In the genomic region with DNA sequence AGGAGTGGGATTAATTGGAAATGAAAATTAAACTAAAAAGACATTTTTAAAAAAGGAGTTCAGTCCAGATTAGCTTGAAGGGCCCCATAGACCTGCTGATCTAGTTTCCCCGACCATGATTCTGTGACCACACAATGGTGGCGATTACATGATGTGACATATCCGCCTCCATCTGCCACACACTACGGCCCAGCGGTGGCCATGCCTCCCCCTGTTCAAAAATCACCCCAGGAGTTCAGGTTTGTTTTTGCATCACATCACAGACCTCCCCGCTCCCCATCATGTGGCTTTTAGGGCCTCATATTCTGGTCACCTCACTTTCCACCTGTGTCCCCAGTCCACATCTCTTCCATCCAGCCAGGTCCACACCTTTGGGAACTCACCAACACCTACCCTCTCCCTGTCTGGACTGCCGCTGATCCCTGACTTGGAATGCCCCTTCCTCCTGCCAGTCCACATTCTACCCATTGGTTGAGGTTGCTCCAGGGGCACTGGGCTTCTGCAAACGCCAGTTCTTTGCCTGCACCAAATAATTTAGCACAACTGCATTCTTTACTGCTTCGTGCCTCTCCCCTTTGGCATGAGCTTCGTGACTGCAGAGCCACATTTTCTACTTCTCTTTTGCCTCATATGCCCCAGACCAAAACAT, we compare ENCODE assay signal across 23 cellular contexts. TPM values are rescaled to one million over a fixed set of nuclear protein-coding genes. Genes with fewer than 3 reads are reported as not detected.
DNase-seq lines count a peak whose midpoint lies in the region; ATAC-seq lines count a peak whose summit lies in the region.
"Had no signal": no experiment of that assay in that cellular context is flagged by ENCODE, and none has a peak within 500 bp of the region (broad histone marks: within the 10 kb centered on the region; RNA-seq: fewer than 3 reads in every experiment).

No MANE protein-coding gene starts in this region.

- H3K4me1 ChIP-seq in CD4-positive, alpha-beta memory T cell (ENCODE audit: insufficient read depth, low read length) = peaks cover 100% of the 10 kb centered on the region
- H3K4me1 ChIP-seq: body of pancreas, lower lobe of right lung, pancreas, right lobe of liver had no signal

- peaks cover 0 to 2% (median 0%) of the 10 kb centered on the region in 8 donors for H3K9me3 Mint-ChIP-seq in CD4-positive, alpha-beta memory T cell
- H3K9me3 Mint-ChIP-seq in activated T-helper 2 cell treated with anti-CD3 and anti-CD28 coated beads, Interferon-gamma antibody, Interleukin-2, Interleukin-4, amounts not matched to agents 10 μg/mL and 5 μg/mL and 100 μg/mL, durations not matched to agents 14 hours and 24 hours and 36 hours = peaks cover 10% of the 10 kb centered on the region
- H3K9me3 Mint-ChIP-seq in naive thymus-derived CD8-positive, alpha-beta T cell = no peaks in the 10 kb centered on the region
- H3K9me3 Mint-ChIP-seq: HFFc6 had no signal

- H3K4me3 Mint-ChIP-seq in CD4-positive, alpha-beta memory T cell = peak overlapping the region; percentile 4 to 68 (median 38)
- no peak overlapping the region for H3K4me3 Mint-ChIP-seq in activated T-helper 2 cell treated with anti-CD3 and anti-CD28 coated beads, Interferon-gamma antibody, Interleukin-2, Interleukin-4, amounts not matched to agents 10 μg/mL and 5 μg/mL and 100 μg/mL, durations not matched to agents 14 hours and 24 hours and 36 hours (ENCODE audit: low read depth)
- peak overlapping the region; percentile 8 to 73 (median 36) for H3K4me3 Mint-ChIP-seq in naive thymus-derived CD8-positive, alpha-beta T cell
- H3K4me3 Mint-ChIP-seq: HFFc6, type B pancreatic cell had no signal

- CTCF ChIA-PET in CD4-positive, alpha-beta memory T cell (lab: Charles Lee; ENCODE audit: partially characterized antibody) = interaction anchor here (0.6 to 1.9 kb wide), 3 partner anchors 37 to 70 kb away, joined by 3 to 7 read pairs (median 4); no protein-coding TSS in a partner anchor

- H3K27me3 Mint-ChIP-seq in CD4-positive, alpha-beta memory T cell = no peaks in the 10 kb centered on the region
- H3K27me3 Mint-ChIP-seq in activated T-helper 2 cell treated with anti-CD3 and anti-CD28 coated beads, Interferon-gamma antibody, Interleukin-2, Interleukin-4, amounts not matched to agents 10 μg/mL and 5 μg/mL and 100 μg/mL, durations not matched to agents 14 hours and 24 hours and 36 hours (ENCODE audit: low read depth) = no peaks in the 10 kb centered on the region
- H3K27me3 Mint-ChIP-seq in naive thymus-derived CD8-positive, alpha-beta T cell = no peaks in the 10 kb centered on the region

- intact Hi-C loops in CD4-positive, alpha-beta memory T cell (cut with micrococcal nuclease) = no loop called here
- intact Hi-C loops in activated T-helper 2 cell treated with anti-CD3 and anti-CD28 coated beads, Interferon-gamma antibody, Interleukin-2, Interleukin-4, amounts not matched to agents 10 μg/mL and 5 μg/mL and 100 μg/mL, durations not matched to agents 14 hours and 24 hours and 36 hours (cut with micrococcal nuclease) = no loop called here

- peak in 1 of 5 donors; percentile 53 for DNase-seq in CD4-positive, alpha-beta memory T cell
- DNase-seq in activated T-helper 2 cell treated with anti-CD3 and anti-CD28 coated beads, Interferon-gamma antibody, Interleukin-2, Interleukin-4, amounts not matched to agents 10 μg/mL and 5 μg/mL and 100 μg/mL, durations not matched to agents 14 hours and 24 hours and 36 hours (ENCODE audit: low spot score) = no peak
- no peak for DNase-seq in naive thymus-derived CD8-positive, alpha-beta T cell
- no peak for DNase-seq in NCI-H1436 (lab: John Stamatoyannopoulos, UW)
- DNase-seq in stimulated activated CD4-positive, alpha-beta T cell treated with anti-CD3 and anti-CD28 coated beads, Interleukin-1b, Interleukin-23, amount 100 ng/mL, for 48 hours = no peak
- DNase-seq: activated CD4-positive, alpha-beta T cell treated with anti-CD3 and anti-CD28 coated beads, Interleukin-2, amount 50 U/mL, for 48 hours; body of pancreas; HFFc6; KG1; lower lobe of right lung; MV-4-11; NCI-H2029 treated with DMSO at 0.1 percent for 48 hours; NCI-H446; pancreas; right lobe of liver; RPMI8226; stimulated activated naive CD4-positive, alpha-beta T cell treated with Interleukin-2 at 50 U/mL for 16 hours had no signal

- H3K27ac Mint-ChIP-seq in CD4-positive, alpha-beta memory T cell = peak overlapping the region; percentile 58 to 100 (median 89)
- H3K27ac Mint-ChIP-seq in activated T-helper 2 cell treated with anti-CD3 and anti-CD28 coated beads, Interferon-gamma antibody, Interleukin-2, Interleukin-4, amounts not matched to agents 10 μg/mL and 5 μg/mL and 100 μg/mL, durations not matched to agents 14 hours and 24 hours and 36 hours = peak overlapping the region; percentile 28
- peak overlapping the region; percentile 66 to 93 (median 88) for H3K27ac Mint-ChIP-seq in naive thymus-derived CD8-positive, alpha-beta T cell
- H3K27ac Mint-ChIP-seq: HFFc6, type B pancreatic cell had no signal

- peaks cover 71 to 100% (median 88%) of the 10 kb centered on the region in 4 donors for H3K4me1 Mint-ChIP-seq in CD4-positive, alpha-beta memory T cell
- peaks cover 74% of the 10 kb centered on the region for H3K4me1 Mint-ChIP-seq in activated T-helper 2 cell treated with anti-CD3 and anti-CD28 coated beads, Interferon-gamma antibody, Interleukin-2, Interleukin-4, amounts not matched to agents 10 μg/mL and 5 μg/mL and 100 μg/mL, durations not matched to agents 14 hours and 24 hours and 36 hours (ENCODE audit: low read depth)
- H3K4me1 Mint-ChIP-seq in naive thymus-derived CD8-positive, alpha-beta T cell = peaks cover 56 to 98% (median 94%) of the 10 kb centered on the region in 4 donors

- H3K27ac ChIP-seq in CD4-positive, alpha-beta memory T cell (ENCODE audit: low read depth, low read length) = peak overlapping the region; percentile 25
- H3K27ac ChIP-seq in KOPT-K1 (ENCODE audit: low read depth, low read length, poor library complexity, severe bottlenecking) = peak overlapping the region; percentile 60
- H3K27ac ChIP-seq: body of pancreas, lower lobe of right lung, pancreas, right lobe of liver had no signal

- no peak for ATAC-seq in naive thymus-derived CD8-positive, alpha-beta T cell
- ATAC-seq in GM19395 (IDR thresholded peaks at IDR 0.05; ENCODE audit: unreplicated experiment) (no peak), esophagus mucosa (no peak)
- ATAC-seq: body of pancreas, lower lobe of right lung, pancreas, right lobe of liver had no signal

- peaks cover 48 to 66% of the 10 kb centered on the region in 2 donors for H3K36me3 Mint-ChIP-seq in CD4-positive, alpha-beta memory T cell
- H3K36me3 Mint-ChIP-seq in activated T-helper 2 cell treated with anti-CD3 and anti-CD28 coated beads, Interferon-gamma antibody, Interleukin-2, Interleukin-4, amounts not matched to agents 10 μg/mL and 5 μg/mL and 100 μg/mL, durations not matched to agents 14 hours and 24 hours and 36 hours (ENCODE audit: low read depth) = peaks cover 84% of the 10 kb centered on the region
- H3K36me3 Mint-ChIP-seq in naive thymus-derived CD8-positive, alpha-beta T cell = peaks cover 6 to 67% (median 9%) of the 10 kb centered on the region in 3 donors
- H3K36me3 Mint-ChIP-seq: type B pancreatic cell had no signal

- no peaks in the 10 kb centered on the region for H3K9me3 ChIP-seq in CD4-positive, alpha-beta memory T cell (ENCODE audit: control insufficient read depth in 1 of 2, low read length in 2 of 2)
- H3K9me3 ChIP-seq in KOPT-K1 (ENCODE audit: insufficient read depth, low read length, poor library complexity, severe bottlenecking) = no peaks in the 10 kb centered on the region
- H3K9me3 ChIP-seq: body of pancreas, lower lobe of right lung, pancreas, right lobe of liver had no signal

- peaks cover 13% of the 10 kb centered on the region for H3K36me3 ChIP-seq in CD4-positive, alpha-beta memory T cell (ENCODE audit: insufficient read depth, low read length)
- H3K36me3 ChIP-seq in KOPT-K1 (ENCODE audit: insufficient read depth, low read length) = peaks cover 73% of the 10 kb centered on the region
- H3K36me3 ChIP-seq: lower lobe of right lung, pancreas, right lobe of liver had no signal

- POLR2A ChIA-PET in CD4-positive, alpha-beta memory T cell (lab: Charles Lee; ENCODE audit: partially characterized antibody) = interaction anchor here (1.4 to 5.8 kb wide), 4 partner anchors 23 to 38 kb away, joined by 3 to 55 read pairs (median 23); a partner anchor contains a TSS
- POLR2A ChIA-PET in naive thymus-derived CD8-positive, alpha-beta T cell (lab: Charles Lee) = interaction anchor here (1.8 to 11.4 kb wide), 2 partner anchors 25 to 37 kb away, joined by 7 to 89 read pairs; a partner anchor contains a TSS

- no peak overlapping the region for H3K4me3 ChIP-seq in CD4-positive, alpha-beta memory T cell (ENCODE audit: low read length in 2 of 2)
- H3K4me3 ChIP-seq: body of pancreas, lower lobe of right lung, pancreas, right lobe of liver had no signal

- no peaks in the 10 kb centered on the region for H3K27me3 ChIP-seq in CD4-positive, alpha-beta memory T cell (ENCODE audit: insufficient read depth, low read length)
- H3K27me3 ChIP-seq: body of pancreas, pancreas, right lobe of liver had no signal

RNA-seq across cellular contexts. Expression of a gene that starts 38.9 kb away (rescaled TPM):
- 100 to 1,000 TPM; 340 to 341 TPM for total RNA-seq in CD4-positive, alpha-beta memory T cell
- polyA plus RNA-seq in CD4-positive, alpha-beta memory T cell = 100 to 1,000 TPM; 260 to 404 TPM
- 193 and 196 TPM in 2 replicates for total RNA-seq in activated T-helper 2 cell treated with anti-CD3 and anti-CD28 coated beads, Interferon-gamma antibody, Interleukin-2, Interleukin-4, amounts not matched to agents 10 μg/mL and 5 μg/mL and 100 μg/mL, durations not matched to agents 14 hours and 24 hours and 36 hours
- 100 to 1,000 TPM; 300 to 308 TPM for total RNA-seq in naive thymus-derived CD8-positive, alpha-beta T cell
- 100 to 1,000 TPM; 244 to 325 (median 310) TPM for polyA plus RNA-seq in naive thymus-derived CD8-positive, alpha-beta T cell
- 0.80 TPM for total RNA-seq in esophagus mucosa
- total RNA-seq: endothelial cell of umbilical vein, fibroblast of villous mesenchyme, HFFc6 had no signal
- polyA plus RNA-seq: endothelial cell of umbilical vein had no signal

Comparison
In these comparisons a context has a peak if more than half of its experiments do, and no peak if none do; other contexts are left out.
1. H3K27ac Mint-ChIP-seq: peak in every context shown above with its lines; median percentile 89 in CD4-positive, alpha-beta memory T cell; 88 in naive thymus-derived CD8-positive, alpha-beta T cell; 28 in activated T-helper 2 cell treated with anti-CD3 and anti-CD28 coated beads, Interferon-gamma antibody, Interleukin-2, Interleukin-4, amounts not matched to agents 10 μg/mL and 5 μg/mL and 100 μg/mL, durations not matched to agents 14 hours and 24 hours and 36 hours.
2. RNA of a gene that starts 38.9 kb away (total RNA-seq): 340 to 341 TPM in CD4-positive, alpha-beta memory T cell, 300 to 308 TPM in naive thymus-derived CD8-positive, alpha-beta T cell and 193 to 196 TPM in activated T-helper 2 cell treated with anti-CD3 and anti-CD28 coated beads, Interferon-gamma antibody, Interleukin-2, Interleukin-4, amounts not matched to agents 10 μg/mL and 5 μg/mL and 100 μg/mL, durations not matched to agents 14 hours and 24 hours and 36 hours; 0.80 TPM in esophagus mucosa (single experiment); every median in the first group is over 100 times any median in the second.